1 cellular context compared by ENCODE assay signal in the genomic region with DNA sequence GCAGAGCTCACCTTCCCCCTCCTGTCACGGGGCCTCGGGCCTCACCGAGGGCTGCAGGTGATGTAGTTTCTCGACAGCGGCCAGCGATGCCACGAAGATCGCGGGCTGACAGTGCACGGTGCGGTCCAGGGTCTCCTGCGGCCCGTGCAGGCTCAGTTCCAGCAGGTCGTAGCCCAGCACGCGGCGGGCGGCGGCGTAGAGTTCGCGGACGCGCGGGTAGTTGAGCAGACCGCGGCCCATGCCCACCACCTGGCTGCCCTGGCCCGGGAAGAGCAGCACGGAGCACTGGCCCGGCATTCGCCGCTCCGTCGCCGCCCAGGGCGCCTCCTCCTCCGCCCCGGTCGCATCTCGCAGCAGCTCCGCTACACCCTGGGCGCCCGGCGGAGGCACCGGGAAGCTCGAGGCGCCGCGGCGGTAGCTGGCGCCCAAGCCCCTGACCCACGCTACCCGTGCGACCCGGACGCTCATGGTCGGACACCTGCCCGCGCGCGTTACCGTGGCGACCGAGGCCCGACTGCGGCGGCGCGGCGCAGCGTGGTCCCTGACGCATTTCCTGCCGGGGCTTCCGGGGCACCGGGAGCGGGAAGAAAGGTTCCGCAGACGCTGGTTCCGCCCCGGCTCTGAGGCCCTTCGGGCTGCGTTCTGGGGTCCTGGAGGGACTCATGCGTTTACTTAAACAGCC.
TF ChIP-seq lines count a peak whose summit lies in the region.

A gene with protein sequence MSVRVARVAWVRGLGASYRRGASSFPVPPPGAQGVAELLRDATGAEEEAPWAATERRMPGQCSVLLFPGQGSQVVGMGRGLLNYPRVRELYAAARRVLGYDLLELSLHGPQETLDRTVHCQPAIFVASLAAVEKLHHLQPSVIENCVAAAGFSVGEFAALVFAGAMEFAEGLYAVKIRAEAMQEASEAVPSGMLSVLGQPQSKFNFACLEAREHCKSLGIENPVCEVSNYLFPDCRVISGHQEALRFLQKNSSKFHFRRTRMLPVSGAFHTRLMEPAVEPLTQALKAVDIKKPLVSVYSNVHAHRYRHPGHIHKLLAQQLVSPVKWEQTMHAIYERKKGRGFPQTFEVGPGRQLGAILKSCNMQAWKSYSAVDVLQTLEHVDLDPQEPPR (minus strand): TSS at position 518 of the 682 bp plus-strand sequence. CDS start 50 bp downstream, at position 468.

TF ChIP-seq in HEK293, 187 proteins besides CTCF, POLR2A, EP300 and RAD21 (continued from another document and continues in another):
- TF ChIP-seq ZNF626 (tag by site-specific recombination; IDR thresholded peaks at IDR 0.05) (no peak), ZNF596 (tag by site-specific recombination; IDR thresholded peaks at IDR 0.05) (no peak), ZNF335 (tag by site-specific recombination; conservative IDR thresholded peaks at IDR 0.05) (no peak), ZNF521 (tag by site-specific recombination; IDR thresholded peaks at IDR 0.05) (no peak), ZNF157 (tag by site-specific recombination; IDR thresholded peaks at IDR 0.05) (no peak), ZNF777 (tag by site-specific recombination; IDR thresholded peaks at IDR 0.05; ENCODE audit: borderline replicate concordance) (0 out of 2 replicates have a peak, but pooled peaks have one; percentile 37), ZNF391 (tag by site-specific recombination; IDR thresholded peaks at IDR 0.05; ENCODE audit: borderline replicate concordance, low read depth) (no peak; the same call in 1 of the 2 replicates), ZNF621 (tag by site-specific recombination; IDR thresholded peaks at IDR 0.05) (no peak), OSR2 (tag by site-specific recombination; IDR thresholded peaks at IDR 0.05) (peak; percentile 29; the same call in 1 of the 2 replicates), ZNF610 (tag by site-specific recombination; IDR thresholded peaks at IDR 0.05; ENCODE audit: borderline replicate concordance) (no peak), ZNF600 (tag by site-specific recombination; IDR thresholded peaks at IDR 0.05) (peak; percentile 48; the same call in 1 of the 2 replicates), GLIS2 (tag by site-specific recombination; IDR thresholded peaks at IDR 0.05) (peak; percentile 25; the same call in 1 of the 2 replicates), KLF16 (tag by site-specific recombination; IDR thresholded peaks at IDR 0.05) (peak; percentile 51; the same call in 1 of the 2 replicates), ZNF169 (tag by site-specific recombination; IDR thresholded peaks at IDR 0.05) (no peak), IKZF3 (tag by site-specific recombination; IDR thresholded peaks at IDR 0.05) (peak; percentile 34; the same call in 1 of the 2 replicates), REPIN1 (tag by site-specific recombination; IDR thresholded peaks at IDR 0.05; ENCODE audit: low read depth) (no peak), ZNF175 (tag by site-specific recombination; IDR thresholded peaks at IDR 0.05) (no peak), MYNN (tag by site-specific recombination; IDR thresholded peaks at IDR 0.05; ENCODE audit: borderline replicate concordance) (0 out of 2 replicates have a peak, but pooled peaks have one; percentile 46), ZFP3 (tag by site-specific recombination; IDR thresholded peaks at IDR 0.05; ENCODE audit: low read depth) (no peak), ZNF561 (tag by site-specific recombination; IDR thresholded peaks at IDR 0.05; ENCODE audit: borderline replicate concordance) (no peak), ZNF510 (tag by site-specific recombination; IDR thresholded peaks at IDR 0.05; ENCODE audit: insufficient replicate concordance) (no peak), HOXA7 (CRISPR knock-in tag; IDR thresholded peaks at IDR 0.05; ENCODE audit: borderline replicate concordance) (no peak), ZNF350 (tag by site-specific recombination; IDR thresholded peaks at IDR 0.05) (no peak), ZNF76 (tag by site-specific recombination; IDR thresholded peaks at IDR 0.05; ENCODE audit: borderline replicate concordance, low read depth) (peak; percentile 58; the same call in 1 of the 2 replicates), MEIS1 (CRISPR knock-in tag; IDR thresholded peaks at IDR 0.05; ENCODE audit: borderline replicate concordance) (peak; percentile 35; the same call in 1 of the 2 replicates), ZBTB48 (tag by site-specific recombination; IDR thresholded peaks at IDR 0.05) (no peak), TCF7L2 (IDR thresholded peaks at IDR 0.05; ENCODE audit: borderline replicate concordance, low read depth, low read length) (no peak), ZBTB8A (tag by site-specific recombination; IDR thresholded peaks at IDR 0.05) (peak; percentile 41), ZNF830 (tag by site-specific recombination; IDR thresholded peaks at IDR 0.05; ENCODE audit: low read depth) (no peak), ZNF184 (tag by site-specific recombination; IDR thresholded peaks at IDR 0.05) (no peak), ZNF560 (tag by site-specific recombination; IDR thresholded peaks at IDR 0.05; ENCODE audit: borderline replicate concordance) (no peak), ZNF24 (tag by site-specific recombination; IDR thresholded peaks at IDR 0.05) (no peak), ZNF548 (tag by site-specific recombination; IDR thresholded peaks at IDR 0.05) (no peak), YY1 (tag by site-specific recombination; IDR thresholded peaks at IDR 0.05) (peak; percentile 63; the same call in 1 of the 2 replicates), ZNF624 (tag by site-specific recombination; IDR thresholded peaks at IDR 0.05) (no peak), ZFP41 (tag by site-specific recombination; IDR thresholded peaks at IDR 0.05; ENCODE audit: borderline replicate concordance) (no peak), WT1 (tag by site-specific recombination; IDR thresholded peaks at IDR 0.05) (no peak), ZNF132 (tag by site-specific recombination; IDR thresholded peaks at IDR 0.05; ENCODE audit: borderline replicate concordance) (no peak), GLI2 (tag by site-specific recombination; IDR thresholded peaks at IDR 0.05; ENCODE audit: borderline replicate concordance, low read depth) (no peak)
- TF ChIP-seq, protein P1, sequence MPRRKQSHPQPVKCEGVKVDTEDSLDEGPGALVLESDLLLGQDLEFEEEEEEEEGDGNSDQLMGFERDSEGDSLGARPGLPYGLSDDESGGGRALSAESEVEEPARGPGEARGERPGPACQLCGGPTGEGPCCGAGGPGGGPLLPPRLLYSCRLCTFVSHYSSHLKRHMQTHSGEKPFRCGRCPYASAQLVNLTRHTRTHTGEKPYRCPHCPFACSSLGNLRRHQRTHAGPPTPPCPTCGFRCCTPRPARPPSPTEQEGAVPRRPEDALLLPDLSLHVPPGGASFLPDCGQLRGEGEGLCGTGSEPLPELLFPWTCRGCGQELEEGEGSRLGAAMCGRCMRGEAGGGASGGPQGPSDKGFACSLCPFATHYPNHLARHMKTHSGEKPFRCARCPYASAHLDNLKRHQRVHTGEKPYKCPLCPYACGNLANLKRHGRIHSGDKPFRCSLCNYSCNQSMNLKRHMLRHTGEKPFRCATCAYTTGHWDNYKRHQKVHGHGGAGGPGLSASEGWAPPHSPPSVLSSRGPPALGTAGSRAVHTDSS (tag by site-specific recombination; IDR thresholded peaks at IDR 0.05): no peak
- TF ChIP-seq, protein P2, sequence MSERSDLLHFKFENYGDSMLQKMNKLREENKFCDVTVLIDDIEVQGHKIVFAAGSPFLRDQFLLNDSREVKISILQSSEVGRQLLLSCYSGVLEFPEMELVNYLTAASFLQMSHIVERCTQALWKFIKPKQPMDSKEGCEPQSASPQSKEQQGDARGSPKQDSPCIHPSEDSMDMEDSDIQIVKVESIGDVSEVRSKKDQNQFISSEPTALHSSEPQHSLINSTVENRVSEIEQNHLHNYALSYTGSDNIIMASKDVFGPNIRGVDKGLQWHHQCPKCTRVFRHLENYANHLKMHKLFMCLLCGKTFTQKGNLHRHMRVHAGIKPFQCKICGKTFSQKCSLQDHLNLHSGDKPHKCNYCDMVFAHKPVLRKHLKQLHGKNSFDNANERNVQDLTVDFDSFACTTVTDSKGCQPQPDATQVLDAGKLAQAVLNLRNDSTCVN (tag by site-specific recombination; optimal IDR thresholded peaks at IDR 0.05): peak; percentile 94
- TF ChIP-seq, protein P3, sequence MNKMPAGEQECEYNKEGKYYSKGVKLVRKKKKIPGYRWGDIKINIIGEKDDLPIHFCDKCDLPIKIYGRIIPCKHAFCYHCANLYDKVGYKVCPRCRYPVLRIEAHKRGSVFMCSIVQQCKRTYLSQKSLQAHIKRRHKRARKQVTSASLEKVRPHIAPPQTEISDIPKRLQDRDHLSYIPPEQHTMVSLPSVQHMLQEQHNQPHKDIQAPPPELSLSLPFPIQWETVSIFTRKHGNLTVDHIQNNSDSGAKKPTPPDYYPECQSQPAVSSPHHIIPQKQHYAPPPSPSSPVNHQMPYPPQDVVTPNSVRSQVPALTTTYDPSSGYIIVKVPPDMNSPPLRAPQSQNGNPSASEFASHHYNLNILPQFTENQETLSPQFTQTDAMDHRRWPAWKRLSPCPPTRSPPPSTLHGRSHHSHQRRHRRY (tag by site-specific recombination; IDR thresholded peaks at IDR 0.05): no peak
- TF ChIP-seq, protein P4, sequence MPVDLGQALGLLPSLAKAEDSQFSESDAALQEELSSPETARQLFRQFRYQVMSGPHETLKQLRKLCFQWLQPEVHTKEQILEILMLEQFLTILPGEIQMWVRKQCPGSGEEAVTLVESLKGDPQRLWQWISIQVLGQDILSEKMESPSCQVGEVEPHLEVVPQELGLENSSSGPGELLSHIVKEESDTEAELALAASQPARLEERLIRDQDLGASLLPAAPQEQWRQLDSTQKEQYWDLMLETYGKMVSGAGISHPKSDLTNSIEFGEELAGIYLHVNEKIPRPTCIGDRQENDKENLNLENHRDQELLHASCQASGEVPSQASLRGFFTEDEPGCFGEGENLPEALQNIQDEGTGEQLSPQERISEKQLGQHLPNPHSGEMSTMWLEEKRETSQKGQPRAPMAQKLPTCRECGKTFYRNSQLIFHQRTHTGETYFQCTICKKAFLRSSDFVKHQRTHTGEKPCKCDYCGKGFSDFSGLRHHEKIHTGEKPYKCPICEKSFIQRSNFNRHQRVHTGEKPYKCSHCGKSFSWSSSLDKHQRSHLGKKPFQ (tag by site-specific recombination; IDR thresholded peaks at IDR 0.05): no peak
- TF ChIP-seq, protein P5, sequence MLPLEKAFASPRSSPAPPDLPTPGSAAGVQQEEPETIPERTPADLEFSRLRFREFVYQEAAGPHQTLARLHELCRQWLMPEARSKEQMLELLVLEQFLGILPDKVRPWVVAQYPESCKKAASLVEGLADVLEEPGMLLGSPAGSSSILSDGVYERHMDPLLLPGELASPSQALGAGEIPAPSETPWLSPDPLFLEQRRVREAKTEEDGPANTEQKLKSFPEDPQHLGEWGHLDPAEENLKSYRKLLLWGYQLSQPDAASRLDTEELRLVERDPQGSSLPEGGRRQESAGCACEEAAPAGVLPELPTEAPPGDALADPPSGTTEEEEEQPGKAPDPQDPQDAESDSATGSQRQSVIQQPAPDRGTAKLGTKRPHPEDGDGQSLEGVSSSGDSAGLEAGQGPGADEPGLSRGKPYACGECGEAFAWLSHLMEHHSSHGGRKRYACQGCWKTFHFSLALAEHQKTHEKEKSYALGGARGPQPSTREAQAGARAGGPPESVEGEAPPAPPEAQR (tag by site-specific recombination; IDR thresholded peaks at IDR 0.05): no peak; the same call in 1 of the 2 replicates
- TF ChIP-seq, protein P6, sequence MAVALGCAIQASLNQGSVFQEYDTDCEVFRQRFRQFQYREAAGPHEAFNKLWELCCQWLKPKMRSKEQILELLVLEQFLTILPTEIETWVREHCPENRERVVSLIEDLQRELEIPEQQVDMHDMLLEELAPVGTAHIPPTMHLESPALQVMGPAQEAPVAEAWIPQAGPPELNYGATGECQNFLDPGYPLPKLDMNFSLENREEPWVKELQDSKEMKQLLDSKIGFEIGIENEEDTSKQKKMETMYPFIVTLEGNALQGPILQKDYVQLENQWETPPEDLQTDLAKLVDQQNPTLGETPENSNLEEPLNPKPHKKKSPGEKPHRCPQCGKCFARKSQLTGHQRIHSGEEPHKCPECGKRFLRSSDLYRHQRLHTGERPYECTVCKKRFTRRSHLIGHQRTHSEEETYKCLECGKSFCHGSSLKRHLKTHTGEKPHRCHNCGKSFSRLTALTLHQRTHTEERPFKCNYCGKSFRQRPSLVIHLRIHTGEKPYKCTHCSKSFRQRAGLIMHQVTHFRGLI (tag by site-specific recombination; IDR thresholded peaks at IDR 0.05): no peak
- TF ChIP-seq, protein P7, sequence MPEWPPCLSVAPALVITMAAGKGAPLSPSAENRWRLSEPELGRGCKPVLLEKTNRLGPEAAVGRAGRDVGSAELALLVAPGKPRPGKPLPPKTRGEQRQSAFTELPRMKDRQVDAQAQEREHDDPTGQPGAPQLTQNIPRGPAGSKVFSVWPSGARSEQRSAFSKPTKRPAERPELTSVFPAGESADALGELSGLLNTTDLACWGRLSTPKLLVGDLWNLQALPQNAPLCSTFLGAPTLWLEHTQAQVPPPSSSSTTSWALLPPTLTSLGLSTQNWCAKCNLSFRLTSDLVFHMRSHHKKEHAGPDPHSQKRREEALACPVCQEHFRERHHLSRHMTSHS (tag by site-specific recombination; IDR thresholded peaks at IDR 0.05): no peak
- TF ChIP-seq, protein P8, sequence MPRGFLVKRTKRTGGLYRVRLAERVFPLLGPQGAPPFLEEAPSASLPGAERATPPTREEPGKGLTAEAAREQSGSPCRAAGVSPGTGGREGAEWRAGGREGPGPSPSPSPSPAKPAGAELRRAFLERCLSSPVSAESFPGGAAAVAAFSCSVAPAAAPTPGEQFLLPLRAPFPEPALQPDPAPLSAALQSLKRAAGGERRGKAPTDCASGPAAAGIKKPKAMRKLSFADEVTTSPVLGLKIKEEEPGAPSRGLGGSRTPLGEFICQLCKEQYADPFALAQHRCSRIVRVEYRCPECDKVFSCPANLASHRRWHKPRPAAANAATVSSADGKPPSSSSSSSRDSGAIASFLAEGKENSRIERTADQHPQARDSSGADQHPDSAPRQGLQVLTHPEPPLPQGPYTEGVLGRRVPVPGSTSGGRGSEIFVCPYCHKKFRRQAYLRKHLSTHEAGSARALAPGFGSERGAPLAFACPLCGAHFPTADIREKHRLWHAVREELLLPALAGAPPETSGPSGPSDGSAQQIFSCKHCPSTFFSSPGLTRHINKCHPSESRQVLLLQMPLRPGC (tag by site-specific recombination; IDR thresholded peaks at IDR 0.05): no peak
- TF ChIP-seq, protein P9, sequence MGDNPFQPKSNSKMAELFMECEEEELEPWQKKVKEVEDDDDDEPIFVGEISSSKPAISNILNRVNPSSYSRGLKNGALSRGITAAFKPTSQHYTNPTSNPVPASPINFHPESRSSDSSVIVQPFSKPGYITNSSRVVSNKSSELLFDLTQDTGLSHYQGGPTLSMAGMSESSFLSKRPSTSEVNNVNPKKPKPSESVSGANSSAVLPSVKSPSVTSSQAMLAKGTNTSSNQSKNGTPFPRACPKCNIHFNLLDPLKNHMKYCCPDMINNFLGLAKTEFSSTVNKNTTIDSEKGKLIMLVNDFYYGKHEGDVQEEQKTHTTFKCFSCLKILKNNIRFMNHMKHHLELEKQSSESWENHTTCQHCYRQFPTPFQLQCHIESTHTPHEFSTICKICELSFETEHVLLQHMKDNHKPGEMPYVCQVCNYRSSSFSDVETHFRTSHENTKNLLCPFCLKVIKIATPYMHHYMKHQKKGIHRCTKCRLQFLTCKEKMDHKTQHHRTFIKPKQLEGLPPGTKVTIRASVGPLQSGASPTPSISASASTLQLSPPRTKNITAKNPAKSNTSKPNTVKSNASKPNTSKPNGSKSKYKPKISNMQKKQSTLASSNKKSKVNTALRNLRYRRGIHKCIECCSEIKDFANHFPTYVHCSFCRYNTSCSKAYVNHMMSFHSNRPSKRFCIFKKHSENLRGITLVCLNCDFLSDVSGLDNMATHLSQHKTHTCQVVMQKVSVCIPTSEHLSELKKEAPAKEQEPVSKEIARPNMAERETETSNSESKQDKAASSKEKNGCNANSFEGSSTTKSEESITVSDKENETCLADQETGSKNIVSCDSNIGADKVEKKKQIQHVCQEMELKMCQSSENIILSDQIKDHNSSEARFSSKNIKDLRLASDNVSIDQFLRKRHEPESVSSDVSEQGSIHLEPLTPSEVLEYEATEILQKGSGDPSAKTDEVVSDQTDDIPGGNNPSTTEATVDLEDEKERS (tag by site-specific recombination; IDR thresholded peaks at IDR 0.05): no peak
